In genomic region chr10:78945838-78946237, GRCh38 we compare ENCODE assay signal across 21 cellular contexts.
DNase-seq lines count a peak whose midpoint lies in the region; ATAC-seq and TF ChIP-seq lines count a peak whose summit lies in the region.
"Had no signal": no experiment of that assay in that cellular context is flagged by ENCODE, and none has a peak within 500 bp of the region (broad histone marks: within the 10 kb centered on the region; RNA-seq: fewer than 3 reads in every experiment).

No MANE protein-coding gene starts in this region.

- H3K27me3 ChIP-seq in IMR-90 (ENCODE audit: control insufficient read depth, insufficient read depth, low read length) (peaks cover 3% of the 10 kb centered on the region), suprapubic skin (no peaks in the 10 kb centered on the region)
- H3K27me3 ChIP-seq: Peyer's patch had no signal

- no peak overlapping the region; the same call in 1 of the 2 replicates for H3K27ac ChIP-seq in IMR-90 (ENCODE audit: insufficient read depth, low read length)
- peak overlapping the region; percentile 4 for H3K27ac ChIP-seq in angular gyrus (ENCODE audit: low read depth, low read length)
- H3K27ac ChIP-seq in suprapubic skin = peak overlapping the region; percentile 5
- H3K27ac ChIP-seq: BLaER1 treated with 17β-estradiol and CSF1 and Interleukin-3, amounts not matched to agents 10 nM and 100 nM; GM23248; SK-N-MC had no signal

- BruUV-seq in IMR-90 (replicated peaks; lab: Mats Ljungman, UMichigan) (no TSS peak), Calu3 (replicated peaks; lab: Mats Ljungman, UMichigan) (no TSS peak)

- H3K4me3 ChIP-seq in IMR-90 (ENCODE audit: insufficient read depth, low read depth, low read length) (no peak overlapping the region), suprapubic skin (no peak overlapping the region)
- H3K4me3 ChIP-seq: BLaER1 treated with 17β-estradiol and CSF1 and Interleukin-3, amounts not matched to agents 10 nM and 100 nM; GM23248; K562; Peyer's patch; SK-N-MC had no signal

- H3K36me3 ChIP-seq in IMR-90 (ENCODE audit: control insufficient read depth, insufficient read depth, low read length) (no peaks in the 10 kb centered on the region), suprapubic skin (no peaks in the 10 kb centered on the region)
- H3K36me3 ChIP-seq: Peyer's patch had no signal

- CTCF ChIA-PET in IMR-90 (lab: Yijun Ruan, JAX) (no interaction called here), Calu3 (lab: Charles Lee) (no interaction called here), GM10248 (lab: Yijun Ruan, JAX) (interaction anchor here (1.4 to 3.4 kb wide), 3 partner anchors 10 to 250 kb away, joined by 3 to 12 read pairs (median 3); no protein-coding TSS in a partner anchor)

- H3K23ac ChIP-seq in IMR-90 (ENCODE audit: low read depth, low read length) = no peak overlapping the region

- no peak for TF ChIP-seq RAD21 in IMR-90 (IDR thresholded peaks at IDR 0.05; ENCODE audit: low read length)

- TF ChIP-seq CTCF in IMR-90 (conservative IDR thresholded peaks at IDR 0.05; ENCODE audit: low read depth, low read length) (no peak), nephron (IDR thresholded peaks at IDR 0.05; ENCODE audit: unreplicated experiment in 3 of 3) (no peak), suprapubic skin (IDR thresholded peaks at IDR 0.05) (no peak), Calu3 (IDR thresholded peaks at IDR 0.05; ENCODE audit: unreplicated experiment) (no peak), GM10248 (IDR thresholded peaks at IDR 0.05; ENCODE audit: control extremely low read depth, extremely low read depth, low read depth, missing control alignments) (no peak)

- peak overlapping the region; percentile 28; the same call in 1 of the 2 replicates for H2BK20ac ChIP-seq in IMR-90 (ENCODE audit: low read depth, low read length)

- WGBS in IMR-90 (ENCODE audit: extremely low coverage in 2 of 2, insufficient read length in 1 of 2), 2 experiments = no CpG with 5 or more reads among the region's 4 CpGs
- 100% methylated on average over 4 of the region's 4 CpGs for WGBS in suprapubic skin

- H3K4me2 ChIP-seq in IMR-90 (ENCODE audit: low read depth, low read length) = no peak overlapping the region
- H3K4me2 ChIP-seq: BLaER1 treated with 17β-estradiol and CSF1 and Interleukin-3, amounts not matched to agents 10 nM and 100 nM had no signal

- H3K9me3 Mint-ChIP-seq in nephron = peaks cover 3% of the 10 kb centered on the region
- no peaks in the 10 kb centered on the region for H3K9me3 Mint-ChIP-seq in Calu3 (ENCODE audit: low read depth, unreplicated experiment)

- H3K36me3 Mint-ChIP-seq in nephron (ENCODE audit: low read depth) (no peaks in the 10 kb centered on the region), Calu3 (ENCODE audit: insufficient read depth, unreplicated experiment) (no peaks in the 10 kb centered on the region)

- H3K4me1 ChIP-seq in IMR-90 (ENCODE audit: control insufficient read depth, insufficient read depth, low read length) (peaks cover 36% of the 10 kb centered on the region), suprapubic skin (peaks cover 52% of the 10 kb centered on the region)

- no peak overlapping the region for H4K8ac ChIP-seq in IMR-90 (ENCODE audit: low read depth in 2 of 2, low read length in 2 of 2)

- no peak overlapping the region for H3K9ac ChIP-seq in IMR-90 (ENCODE audit: low read depth, low read length)
- H3K9ac ChIP-seq: BLaER1 treated with 17β-estradiol and CSF1 and Interleukin-3, amounts not matched to agents 10 nM and 100 nM; GM23248 had no signal

- no peak overlapping the region; the same call in 1 of the 2 replicates for H4K5ac ChIP-seq in IMR-90 (ENCODE audit: low read depth, low read length)

- dilution Hi-C loops in IMR-90 (cut with HindIII; ENCODE audit: low sequenced_read_pairs, unreplicated experiment) = no loop called here

- no peak overlapping the region for H3K4me3 Mint-ChIP-seq in nephron
- no peak overlapping the region for H3K4me3 Mint-ChIP-seq in Calu3 (ENCODE audit: low read depth, unreplicated experiment)

- H3K4me1 Mint-ChIP-seq in nephron = peaks cover 73% of the 10 kb centered on the region
- H3K4me1 Mint-ChIP-seq in Calu3 (ENCODE audit: low read depth, unreplicated experiment) = no peaks in the 10 kb centered on the region

- no peak for DNase-seq in IMR-90
- no peak for DNase-seq in suprapubic skin (ENCODE audit: low spot score in 2 of 2)
- DNase-seq in Calu3 = no peak
- no peak for DNase-seq in 8988T
- DNase-seq in GM10248 (ENCODE audit: extremely low spot score) = no peak
- DNase-seq: DMS79; GM23248; HCEC 1CT; NCI-H1092 treated with DMSO at 0.1 percent for 48 hours; NCI-H146; NCI-H2029 treated with DMSO at 0.1 percent for 48 hours; NCI-H748 treated with DMSO at 0.1 percent for 48 hours; NK-92 treated with Interleukin-12 subunit alpha and Interleukin-12 subunit beta, amount 100 ng/mL, for 24 hours; Peyer's patch had no signal

- H2AFZ ChIP-seq in IMR-90 (replicated peaks; ENCODE audit: low read length, poor library complexity) = no peak overlapping the region
- H2AFZ ChIP-seq: GM23248 had no signal

- H4K91ac ChIP-seq in IMR-90 (ENCODE audit: insufficient read depth, low read depth, low read length) = peak overlapping the region; percentile 40; the same call in 1 of the 2 replicates

- peak overlapping the region; percentile 14; the same call in 1 of the 3 replicates for H2BK15ac ChIP-seq in IMR-90 (ENCODE audit: low read depth, low read length)

- no peak overlapping the region for H3K56ac ChIP-seq in IMR-90 (ENCODE audit: extremely low read depth, insufficient read depth, low read length)

- intact Hi-C loops in IMR-90 (cut with micrococcal nuclease) (loop anchor here (5.0 to 10.0 kb wide), 3 partner anchors 121 to 281 kb away; partner anchors contain the start of gene ZMIZ1), Calu3 (cut with micrococcal nuclease; ENCODE audit: unreplicated experiment) (no loop called here)

- H2AK9ac ChIP-seq in IMR-90 (replicated peaks; ENCODE audit: low read depth, low read length, poor library complexity) = peak overlapping the region; percentile 45

- H3K9me3 ChIP-seq in IMR-90 (ENCODE audit: control insufficient read depth, insufficient read depth, low read length) = 0 out of 2 replicates have a peak, but pooled peaks cover 5% of the 10 kb centered on the region
- no peaks in the 10 kb centered on the region for H3K9me3 ChIP-seq in suprapubic skin
- H3K9me3 ChIP-seq: Peyer's patch had no signal

- peaks cover 33% of the 10 kb centered on the region for H3K27me3 Mint-ChIP-seq in nephron (ENCODE audit: low read depth)
- peaks cover 24% of the 10 kb centered on the region for H3K27me3 Mint-ChIP-seq in Calu3 (ENCODE audit: unreplicated experiment)

- H3K79me1 ChIP-seq in IMR-90 (ENCODE audit: low read depth in 1 of 2, low read length in 2 of 2) = no peaks in the 10 kb centered on the region

- POLR2A ChIA-PET in IMR-90 (lab: Charles Lee; ENCODE audit: unreplicated experiment) = no interaction called here
- POLR2A ChIA-PET in GM10248 (lab: Yijun Ruan, JAX) = no interaction called here

- no peak for TF ChIP-seq EP300 in suprapubic skin (IDR thresholded peaks at IDR 0.05)

- H3K14ac ChIP-seq in IMR-90 (replicated peaks; ENCODE audit: low read depth, low read length) = no peak overlapping the region

- H3K18ac ChIP-seq in IMR-90 (ENCODE audit: low read depth, low read length) = peak overlapping the region; percentile 18; the same call in 1 of the 2 replicates

- H3K27ac Mint-ChIP-seq in nephron (peak overlapping the region; percentile 12 to 99 (median 90)), Calu3 (ENCODE audit: unreplicated experiment) (no peak overlapping the region)

- peak overlapping the region; percentile 47; the same call in 1 of the 2 replicates for H2AK5ac ChIP-seq in IMR-90 (ENCODE audit: low read depth, low read length)

- H2BK120ac ChIP-seq in IMR-90 (ENCODE audit: low read depth, low read length) = peak overlapping the region; percentile 35

- H2BK5ac ChIP-seq in IMR-90 (ENCODE audit: low read depth, low read length, poor library complexity, severe bottlenecking) = peak overlapping the region; percentile 4

- peak overlapping the region; percentile 55 for H3K4ac ChIP-seq in IMR-90 (ENCODE audit: low read depth, low read length)

- peaks cover 28% of the 10 kb centered on the region for H3K9me1 ChIP-seq in IMR-90 (ENCODE audit: insufficient read depth, low read length)

- TF ChIP-seq POLR2A in IMR-90 (IDR thresholded peaks at IDR 0.05; ENCODE audit: low read depth, low read length) = no peak
- TF ChIP-seq POLR2A in suprapubic skin (IDR thresholded peaks at IDR 0.05) = no peak

- ATAC-seq in IMR-90 (ENCODE audit: low read depth) = no peak
- ATAC-seq in GM21447 (IDR thresholded peaks at IDR 0.05; ENCODE audit: unreplicated experiment) = no peak
- ATAC-seq: K562, Right ventricle myocardium inferior had no signal

- in situ Hi-C loops in IMR-90 (cut with MboI; ENCODE audit: low sequenced_read_pairs) = no loop called here

- peaks cover 5% of the 10 kb centered on the region; the same call in 1 of the 2 replicates for H4K20me1 ChIP-seq in IMR-90 (ENCODE audit: insufficient read depth, low read length)

TF ChIP-seq in IMR-90, 13 proteins besides CTCF, POLR2A, EP300 and RAD21 (continues in another document):
- TF ChIP-seq CEBPB (IDR thresholded peaks at IDR 0.05; ENCODE audit: low read depth, low read length) (no peak), FOS (IDR thresholded peaks at IDR 0.05; ENCODE audit: low read depth, low read length) (no peak), NFE2L2 (IDR thresholded peaks at IDR 0.05; ENCODE audit: low read depth, low read length) (no peak), MAZ (IDR thresholded peaks at IDR 0.05; ENCODE audit: borderline replicate concordance, low read depth, low read length) (no peak), MXI1 (IDR thresholded peaks at IDR 0.05; ENCODE audit: borderline replicate concordance, low read depth, low read length) (no peak), USF2 (IDR thresholded peaks at IDR 0.05; ENCODE audit: low read depth, low read length) (no peak), SMC3 (IDR thresholded peaks at IDR 0.05; ENCODE audit: low read depth, low read length) (no peak), BHLHE40 (IDR thresholded peaks at IDR 0.05; ENCODE audit: low read depth, low read length) (no peak), MAFK (IDR thresholded peaks at IDR 0.05; ENCODE audit: low read depth, low read length) (no peak), RCOR1 (IDR thresholded peaks at IDR 0.05; ENCODE audit: insufficient replicate concordance, low read length) (no peak), RFX5 (IDR thresholded peaks at IDR 0.05; ENCODE audit: low read depth, low read length) (no peak), CHD1 (IDR thresholded peaks at IDR 0.05; ENCODE audit: low read depth, low read length) (no peak)
